In the genomic region with DNA sequence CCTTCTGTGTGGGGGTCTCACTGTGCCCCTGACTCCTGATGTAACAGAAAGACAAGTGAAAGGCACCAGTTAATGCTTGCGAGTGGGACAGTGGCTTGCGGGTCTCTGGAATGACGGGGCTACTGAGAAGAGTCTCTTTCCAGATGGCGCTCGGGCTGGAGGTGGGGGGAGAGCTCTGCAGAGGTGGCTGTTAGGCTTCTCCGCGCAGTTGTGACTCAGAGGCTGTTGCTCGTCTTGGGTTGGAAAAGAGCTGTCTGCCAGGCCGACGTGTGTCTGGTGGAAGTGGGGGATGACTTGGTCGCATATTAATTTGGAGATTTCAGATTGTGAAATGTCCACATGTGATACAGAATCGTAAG, we compare ENCODE assay signal across 1 cellular context.
TF ChIP-seq lines count a peak whose summit lies in the region.

No MANE protein-coding gene starts in this region.

TF ChIP-seq in SK-N-SH, 30 proteins besides CTCF, POLR2A, EP300 and RAD21 (continued from another document):
- TF ChIP-seq, protein P1, sequence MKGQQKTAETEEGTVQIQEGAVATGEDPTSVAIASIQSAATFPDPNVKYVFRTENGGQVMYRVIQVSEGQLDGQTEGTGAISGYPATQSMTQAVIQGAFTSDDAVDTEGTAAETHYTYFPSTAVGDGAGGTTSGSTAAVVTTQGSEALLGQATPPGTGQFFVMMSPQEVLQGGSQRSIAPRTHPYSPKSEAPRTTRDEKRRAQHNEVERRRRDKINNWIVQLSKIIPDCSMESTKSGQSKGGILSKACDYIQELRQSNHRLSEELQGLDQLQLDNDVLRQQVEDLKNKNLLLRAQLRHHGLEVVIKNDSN (IDR thresholded peaks at IDR 0.05; ENCODE audit: borderline replicate concordance, low read depth) = no peak
- TF ChIP-seq, protein P2, sequence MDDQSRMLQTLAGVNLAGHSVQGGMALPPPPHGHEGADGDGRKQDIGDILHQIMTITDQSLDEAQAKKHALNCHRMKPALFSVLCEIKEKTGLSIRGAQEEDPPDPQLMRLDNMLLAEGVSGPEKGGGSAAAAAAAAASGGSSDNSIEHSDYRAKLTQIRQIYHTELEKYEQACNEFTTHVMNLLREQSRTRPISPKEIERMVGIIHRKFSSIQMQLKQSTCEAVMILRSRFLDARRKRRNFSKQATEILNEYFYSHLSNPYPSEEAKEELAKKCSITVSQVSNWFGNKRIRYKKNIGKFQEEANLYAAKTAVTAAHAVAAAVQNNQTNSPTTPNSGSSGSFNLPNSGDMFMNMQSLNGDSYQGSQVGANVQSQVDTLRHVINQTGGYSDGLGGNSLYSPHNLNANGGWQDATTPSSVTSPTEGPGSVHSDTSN (IDR thresholded peaks at IDR 0.05) = no peak
- TF ChIP-seq TCF12 (IDR thresholded peaks at IDR 0.05) = peak; percentile 30; the same call in 1 of the 2 replicates
- no peak for TF ChIP-seq NFIC (IDR thresholded peaks at IDR 0.05; ENCODE audit: borderline replicate concordance)
- no peak for TF ChIP-seq SIN3A (IDR thresholded peaks at IDR 0.05; ENCODE audit: borderline replicate concordance, low read depth, low read length)
